Comparison of ENCODE assay signal across 21 cellular contexts in the genomic region with DNA sequence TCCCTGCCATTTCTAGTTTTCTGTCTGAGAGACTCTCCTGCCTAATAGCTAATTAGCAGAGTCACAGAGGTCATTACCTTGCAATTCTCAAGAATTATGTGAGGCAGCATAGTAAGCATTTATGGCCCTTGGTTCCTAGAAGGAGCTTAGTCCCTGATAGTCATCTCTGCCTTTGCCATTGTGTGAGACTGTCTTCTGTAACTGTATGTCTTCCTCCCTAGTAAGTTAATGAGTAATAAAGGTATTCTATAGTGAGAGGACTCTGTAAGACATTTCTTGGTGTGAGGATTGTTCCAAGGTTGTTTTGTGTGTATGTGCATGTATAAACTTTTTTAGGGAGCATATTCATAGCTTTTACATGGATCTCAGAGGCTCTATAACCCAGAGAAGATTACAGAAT.
A peak's percentile ranks its signal among the peaks of the same experiment; 100 is the strongest.
DNase-seq lines count a peak whose midpoint lies in the region; ATAC-seq and TF ChIP-seq lines count a peak whose summit lies in the region.
"Had no signal": no experiment of that assay in that cellular context is flagged by ENCODE, and none has a peak within 500 bp of the region (broad histone marks: within the 10 kb centered on the region; RNA-seq: fewer than 3 reads in every experiment).

No MANE protein-coding gene starts in this region.

- H3K23ac ChIP-seq in mesendoderm (ENCODE audit: low read length): no peak overlapping the region

- no peaks in the 10 kb centered on the region for H3K79me1 ChIP-seq in mesendoderm (ENCODE audit: low read length)

- H3K27me3 ChIP-seq in mesendoderm (ENCODE audit: insufficient read depth, low read length, poor library complexity): no peaks in the 10 kb centered on the region
- H3K27me3 ChIP-seq: BLaER1 treated with 17β-estradiol and CSF1 and Interleukin-3, amounts not matched to agents 10 nM and 100 nM had no signal

- no peak overlapping the region for H4K8ac ChIP-seq in mesendoderm (ENCODE audit: low read depth, low read length)

- no peak overlapping the region for H2BK120ac ChIP-seq in mesendoderm (ENCODE audit: low read depth, low read length)

- peak; percentile 16 for DNase-seq in mesendoderm
- no peak for DNase-seq in NCI-H2171 (lab: John Stamatoyannopoulos, UW)
- no peak for DNase-seq in DMS 273 treated with DMSO at 0.1 percent for 48 hours (lab: John Stamatoyannopoulos, UW)
- DNase-seq: AML-193; Caco-2; Calu3; CD4-positive, alpha-beta T cell; CD8-positive, alpha-beta T cell; DMS153; DMS53; DMS79; DND-41; EL; GDM1 had no signal

- no peak overlapping the region for H3K18ac ChIP-seq in mesendoderm (ENCODE audit: low read length)

- H3K79me2 ChIP-seq in mesendoderm (ENCODE audit: control insufficient read depth, insufficient read depth, low read length): no peaks in the 10 kb centered on the region

- no peak overlapping the region for H3K4me3 ChIP-seq in mesendoderm (ENCODE audit: low read length)
- H3K4me3 ChIP-seq: A549; BLaER1 treated with 17β-estradiol and CSF1 and Interleukin-3, amounts not matched to agents 10 nM and 100 nM; GM12878 had no signal

- no peaks in the 10 kb centered on the region for H3K36me3 ChIP-seq in mesendoderm (ENCODE audit: control insufficient read depth, insufficient read depth, low read length)

- no peak overlapping the region for H3K4me2 ChIP-seq in mesendoderm (ENCODE audit: low read length)
- H3K4me2 ChIP-seq: A549; BLaER1 treated with 17β-estradiol and CSF1 and Interleukin-3, amounts not matched to agents 10 nM and 100 nM had no signal

- H3K56ac ChIP-seq in mesendoderm (ENCODE audit: low read length): no peak overlapping the region

- H2AK5ac ChIP-seq in mesendoderm (ENCODE audit: low read length): no peak overlapping the region

- H2BK15ac ChIP-seq in mesendoderm (replicated peaks; ENCODE audit: low read depth): no peak overlapping the region

- H4K5ac ChIP-seq in mesendoderm (ENCODE audit: low read length): no peak overlapping the region

- no peak overlapping the region for H2BK5ac ChIP-seq in mesendoderm (ENCODE audit: low read length)

- no peaks in the 10 kb centered on the region for H3K4me1 ChIP-seq in mesendoderm (ENCODE audit: control insufficient read depth, low read depth, low read length)
- H3K4me1 ChIP-seq: A549; BLaER1 treated with 17β-estradiol and CSF1 and Interleukin-3, amounts not matched to agents 10 nM and 100 nM; Caco-2 had no signal

- no peak overlapping the region for H3K9ac ChIP-seq in mesendoderm (ENCODE audit: low read length)
- H3K9ac ChIP-seq: BLaER1 treated with 17β-estradiol and CSF1 and Interleukin-3, amounts not matched to agents 10 nM and 100 nM had no signal

- H3K27ac ChIP-seq in mesendoderm (ENCODE audit: low read depth, low read length): no peak overlapping the region
- H3K27ac ChIP-seq: A549; BLaER1 treated with 17β-estradiol and CSF1 and Interleukin-3, amounts not matched to agents 10 nM and 100 nM; C4-2B had no signal

- H3K4ac ChIP-seq in mesendoderm (ENCODE audit: low read depth, low read length): no peak overlapping the region

- ATAC-seq in GM18520 (IDR thresholded peaks at IDR 0.05; ENCODE audit: unreplicated experiment) (peak; percentile 37), GM18909 (IDR thresholded peaks at IDR 0.05; ENCODE audit: poor library complexity, unreplicated experiment) (peak; percentile 67), SK-N-SH treated with all-trans-retinoic acid at 6 μM for 48 hours (no peak)
- ATAC-seq: A549; CD8-positive, alpha-beta T cell; GM12878 had no signal

TF ChIP-seq in SK-N-SH treated with all-trans-retinoic acid at 6 μM for 48 hours, 23 proteins besides CTCF, POLR2A, EP300 and RAD21:
- TF ChIP-seq SNAI2 (CRISPR knock-in tag; IDR thresholded peaks at IDR 0.05) (no peak), TCF4 (CRISPR knock-in tag; IDR thresholded peaks at IDR 0.05; ENCODE audit: borderline replicate concordance) (no peak), TOX (CRISPR knock-in tag; IDR thresholded peaks at IDR 0.05; ENCODE audit: borderline replicate concordance) (no peak), ZNF8 (CRISPR knock-in tag; IDR thresholded peaks at IDR 0.05) (no peak), RARB (CRISPR knock-in tag; IDR thresholded peaks at IDR 0.05) (no peak), ISL1 (CRISPR knock-in tag; IDR thresholded peaks at IDR 0.05) (no peak), ZNF70 (CRISPR knock-in tag; IDR thresholded peaks at IDR 0.05) (no peak), BACH2 (CRISPR knock-in tag; IDR thresholded peaks at IDR 0.05; ENCODE audit: borderline replicate concordance) (no peak), OSR1 (CRISPR knock-in tag; IDR thresholded peaks at IDR 0.05) (no peak), CSDC2 (CRISPR knock-in tag; IDR thresholded peaks at IDR 0.05) (no peak), GLIS3 (CRISPR knock-in tag; IDR thresholded peaks at IDR 0.05) (no peak)
- TF ChIP-seq, protein P1, sequence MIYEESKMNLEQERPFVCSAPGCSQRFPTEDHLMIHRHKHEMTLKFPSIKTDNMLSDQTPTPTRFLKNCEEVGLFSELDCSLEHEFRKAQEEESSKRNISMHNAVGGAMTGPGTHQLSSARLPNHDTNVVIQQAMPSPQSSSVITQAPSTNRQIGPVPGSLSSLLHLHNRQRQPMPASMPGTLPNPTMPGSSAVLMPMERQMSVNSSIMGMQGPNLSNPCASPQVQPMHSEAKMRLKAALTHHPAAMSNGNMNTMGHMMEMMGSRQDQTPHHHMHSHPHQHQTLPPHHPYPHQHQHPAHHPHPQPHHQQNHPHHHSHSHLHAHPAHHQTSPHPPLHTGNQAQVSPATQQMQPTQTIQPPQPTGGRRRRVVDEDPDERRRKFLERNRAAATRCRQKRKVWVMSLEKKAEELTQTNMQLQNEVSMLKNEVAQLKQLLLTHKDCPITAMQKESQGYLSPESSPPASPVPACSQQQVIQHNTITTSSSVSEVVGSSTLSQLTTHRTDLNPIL (CRISPR knock-in tag; IDR thresholded peaks at IDR 0.05; ENCODE audit: low read depth): no peak
